Comparison of ENCODE assay signal across 1 cellular context in genomic region chr9:133347985-133348762, GRCh38.
TF ChIP-seq lines count a peak whose summit lies in the region.

Gene MED22 (minus strand): TSS chr9:133348131. CDS start chr9:133346662, 1,469 bp downstream.
Gene RPL7A (plus strand): TSS chr9:133348218. CDS start chr9:133348244, 26 bp downstream.

TF ChIP-seq in HepG2, 621 proteins besides CTCF, POLR2A, EP300 and RAD21 (continued from another document):
- no peak for TF ChIP-seq NFAT5 (CRISPR knock-in tag; IDR thresholded peaks at IDR 0.05)
- TF ChIP-seq PHB2 (IDR thresholded peaks at IDR 0.05; ENCODE audit: partially characterized antibody): no peak
- TF ChIP-seq ZNF333 (CRISPR knock-in tag; IDR thresholded peaks at IDR 0.05; ENCODE audit: borderline replicate concordance): peak; percentile 26; the same call in 1 of the 2 replicates
- peak; percentile 84; the same call in 1 of the 2 replicates for TF ChIP-seq ZNF232 (CRISPR knock-in tag; IDR thresholded peaks at IDR 0.05; ENCODE audit: borderline replicate concordance)
- TF ChIP-seq ZNF180 (CRISPR knock-in tag; IDR thresholded peaks at IDR 0.05; ENCODE audit: borderline replicate concordance, low read depth): no peak
- TF ChIP-seq ERF (CRISPR knock-in tag; IDR thresholded peaks at IDR 0.05): peak; percentile 60; the same call in 1 of the 2 replicates
- TF ChIP-seq DMTF1 (CRISPR knock-in tag; IDR thresholded peaks at IDR 0.05): no peak
- no peak for TF ChIP-seq CBX1 (IDR thresholded peaks at IDR 0.05; ENCODE audit: low read depth)
- no peak for TF ChIP-seq NONO (IDR thresholded peaks at IDR 0.05)
- TF ChIP-seq NONO (CRISPR knock-in tag; conservative IDR thresholded peaks at IDR 0.05): peak; percentile 75; the same call in 1 of the 2 replicates
- no peak for TF ChIP-seq ZNF773 (CRISPR knock-in tag; IDR thresholded peaks at IDR 0.05; ENCODE audit: borderline replicate concordance)
- no peak for TF ChIP-seq PLRG1 (conservative IDR thresholded peaks at IDR 0.05)
- TF ChIP-seq, protein P1, sequence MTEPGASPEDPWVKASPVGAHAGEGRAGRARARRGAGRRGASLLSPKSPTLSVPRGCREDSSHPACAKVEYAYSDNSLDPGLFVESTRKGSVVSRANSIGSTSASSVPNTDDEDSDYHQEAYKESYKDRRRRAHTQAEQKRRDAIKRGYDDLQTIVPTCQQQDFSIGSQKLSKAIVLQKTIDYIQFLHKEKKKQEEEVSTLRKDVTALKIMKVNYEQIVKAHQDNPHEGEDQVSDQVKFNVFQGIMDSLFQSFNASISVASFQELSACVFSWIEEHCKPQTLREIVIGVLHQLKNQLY (CRISPR knock-in tag; IDR thresholded peaks at IDR 0.05): no peak
- TF ChIP-seq U2AF1 (optimal IDR thresholded peaks at IDR 0.05; ENCODE audit: low read depth, low read length): peak; percentile 60
- TF ChIP-seq ZNF891 (CRISPR knock-in tag; IDR thresholded peaks at IDR 0.05): peak; percentile 66
- 0 out of 2 replicates have a peak, but pooled peaks have one; percentile 52 for TF ChIP-seq ZNF639 (CRISPR knock-in tag; conservative IDR thresholded peaks at IDR 0.05)
